8 cellular contexts compared by ENCODE assay signal in the genomic region with DNA sequence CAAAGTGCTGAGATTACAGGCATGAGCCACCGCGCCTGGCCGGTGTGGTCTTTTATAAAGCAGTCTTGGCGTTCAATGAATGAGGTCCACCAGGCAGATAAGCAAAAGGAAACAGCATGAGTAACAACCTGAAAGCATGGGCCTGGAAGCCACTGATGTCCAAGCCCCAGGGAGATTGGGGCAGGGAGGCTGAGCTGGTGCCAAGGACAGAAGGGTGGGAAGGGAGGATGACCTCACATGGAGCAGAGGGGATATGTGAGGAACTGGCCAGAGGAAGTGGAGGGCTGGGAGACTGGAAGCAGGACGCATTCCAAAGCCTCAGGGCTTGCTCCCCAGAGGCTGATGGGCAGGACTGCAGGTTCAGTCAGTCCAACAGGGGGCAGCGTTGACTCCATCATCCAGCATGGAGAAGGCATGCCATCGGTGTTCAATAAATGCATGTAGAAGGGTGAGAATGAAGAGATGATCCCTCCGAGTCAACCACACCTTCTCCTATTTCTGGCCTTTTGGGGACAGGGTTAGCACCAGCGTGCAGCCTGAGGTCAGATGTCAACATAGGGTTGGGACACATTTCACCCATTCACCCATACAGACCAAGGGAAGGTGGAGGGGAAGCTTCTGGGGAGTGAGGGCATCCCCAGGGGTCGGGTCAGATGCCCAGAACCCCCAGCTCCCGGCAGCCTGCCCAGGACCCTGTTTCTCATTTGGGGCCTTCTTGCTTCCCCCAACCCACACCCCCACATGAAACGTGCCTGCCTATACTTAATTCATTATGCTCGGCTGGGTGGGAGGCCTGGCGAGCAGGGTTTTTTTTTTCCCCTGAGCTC. TPM values are rescaled to one million over a fixed set of nuclear protein-coding genes. Genes with fewer than 3 reads are reported as not detected.
DNase-seq lines count a peak whose midpoint lies in the region; ATAC-seq, FAIRE-seq and TF ChIP-seq lines count a peak whose summit lies in the region.

No MANE protein-coding gene starts in this region.

- no peak overlapping the region for H3K14ac ChIP-seq in IMR-90 (replicated peaks; ENCODE audit: low read depth, low read length)

- no peak for TF ChIP-seq POLR2A in IMR-90 (IDR thresholded peaks at IDR 0.05; ENCODE audit: low read depth, low read length)
- no peak for TF ChIP-seq POLR2A in HepG2 (IDR thresholded peaks at IDR 0.05; ENCODE audit: insufficient read depth in 1 of 2, low read depth in 2 of 2, low read length in 2 of 2)

- H3K9me3 ChIP-seq in IMR-90 (ENCODE audit: control insufficient read depth, insufficient read depth, low read length) = peaks cover 2% of the 10 kb centered on the region; the same call in 1 of the 2 replicates
- H3K9me3 ChIP-seq in HepG2 (ENCODE audit: low read length) = no peaks in the 10 kb centered on the region
- H3K9me3 ChIP-seq in small intestine (ENCODE audit: control insufficient read depth, low read depth) = no peaks in the 10 kb centered on the region

- H3K79me2 ChIP-seq in HepG2 (ENCODE audit: insufficient read depth, low read length) = no peaks in the 10 kb centered on the region

- H3K4me2 ChIP-seq in IMR-90 (ENCODE audit: low read depth, low read length) = no peak overlapping the region
- peak overlapping the region; percentile 55 for H3K4me2 ChIP-seq in HepG2 (ENCODE audit: low read depth, low read length)

- peak; percentile 29 for TF ChIP-seq CTCF in IMR-90 (conservative IDR thresholded peaks at IDR 0.05; ENCODE audit: low read depth, low read length)
- TF ChIP-seq CTCF in HepG2 (CRISPR knock-in tag; IDR thresholded peaks at IDR 0.05) = peak; percentile 51

- peaks cover 3% of the 10 kb centered on the region for H3K9me1 ChIP-seq in IMR-90 (ENCODE audit: insufficient read depth, low read length)

- H2AK9ac ChIP-seq in IMR-90 (replicated peaks; ENCODE audit: low read depth, low read length, poor library complexity) = peak overlapping the region; percentile 13

- H3K4me1 Mint-ChIP-seq in activated T-helper 17 cell treated with anti-CD3 and anti-CD28 coated beads, Interleukin-2, amount 50 U/mL, for 72 hours = no peaks in the 10 kb centered on the region

- in situ Hi-C loops in IMR-90 (cut with MboI; ENCODE audit: low sequenced_read_pairs) (no loop called here), HepG2 (cut with HindIII; ENCODE audit: extremely low pct_ligation_motif_present, low pct_unique_long_range_greater_than_20kb) (no loop called here)

- H3K56ac ChIP-seq in IMR-90 (ENCODE audit: extremely low read depth, insufficient read depth, low read length) = no peak overlapping the region

- POLR2A ChIA-PET in IMR-90 (lab: Charles Lee; ENCODE audit: unreplicated experiment) (no interaction called here), HepG2 (lab: Yijun Ruan, JAX) (interaction anchor here (0.8 kb wide), 1 partner anchor 128 kb away, joined by 3 read pairs; no protein-coding TSS in a partner anchor)

- no peak for ATAC-seq in IMR-90 (ENCODE audit: low read depth)
- peak; percentile 36 for ATAC-seq in HepG2
- no peak for ATAC-seq in HG03439 (IDR thresholded peaks at IDR 0.05; ENCODE audit: unreplicated experiment)
- no peak for ATAC-seq in activated T-helper 17 cell treated with anti-CD3 and anti-CD28 coated beads, Interleukin-2, amount 50 U/mL, for 72 hours (replicated peaks)

- intact Hi-C loops in IMR-90 (cut with micrococcal nuclease) = no loop called here
- intact Hi-C loops in HepG2 (cut with micrococcal nuclease; ENCODE audit: unreplicated experiment) = no loop called here

- CTCF ChIA-PET in IMR-90 (lab: Yijun Ruan, JAX) = interaction anchor here (0.6 to 1.4 kb wide), 2 partner anchors 44 to 69 kb away, joined by 4 to 5 read pairs; no protein-coding TSS in a partner anchor
- CTCF ChIA-PET in HepG2 (lab: Yijun Ruan, JAX; ENCODE audit: low intra/inter-chr PET ratio, low total read pairs) = no interaction called here

- H3K27me3 ChIP-seq in IMR-90 (ENCODE audit: control insufficient read depth, insufficient read depth, low read length) = peaks cover 16% of the 10 kb centered on the region; the same call in 1 of the 2 replicates
- H3K27me3 ChIP-seq in HepG2 (ENCODE audit: control insufficient read depth in 1 of 2, insufficient read depth in 2 of 2, low read length in 2 of 2) = peaks cover 0 to 8% of the 10 kb centered on the region in 2 experiments; a peak in 2 of 5 replicates
- no peaks in the 10 kb centered on the region for H3K27me3 ChIP-seq in small intestine (ENCODE audit: control insufficient read depth in 2 of 2, insufficient read depth in 2 of 2, low read length in 2 of 2)

- H4K8ac ChIP-seq in IMR-90 (ENCODE audit: low read depth in 2 of 2, low read length in 2 of 2) = no peak overlapping the region

- DNase-seq in CD1c-positive myeloid dendritic cell (ENCODE audit: extremely low spot score) = peak; percentile 20
- peak; percentile 22 for DNase-seq in IMR-90
- peak; percentile 59 for DNase-seq in astrocyte of the hippocampus (ENCODE audit: low read depth, low spot score)
- no peak for DNase-seq in HepG2 (ENCODE audit: low spot score)
- DNase-seq in small intestine = no peak
- DNase-seq in UCSD-AML1 (lab: John Stamatoyannopoulos, UW; ENCODE audit: unreplicated experiment) = no peak

- no peak overlapping the region for H3K4me3 ChIP-seq in IMR-90 (ENCODE audit: insufficient read depth, low read depth, low read length)
- 0 out of 6 replicates have a peak overlapping the region, but pooled peaks of 1 of the 3 experiments have one; percentile 15 for H3K4me3 ChIP-seq in HepG2 (replicated peaks in 1 of 3; ENCODE audit: insufficient read depth in 1 of 3, low read depth in 2 of 3, low read length in 3 of 3)
- H3K4me3 ChIP-seq in small intestine (ENCODE audit: low read depth in 1 of 2, low read length in 2 of 2) = no peak overlapping the region

- peak overlapping the region; percentile 54 for H2AFZ ChIP-seq in IMR-90 (replicated peaks; ENCODE audit: low read length, poor library complexity)
- H2AFZ ChIP-seq in HepG2 (ENCODE audit: low read length) = no peak overlapping the region

- H3K27ac ChIP-seq in IMR-90 (ENCODE audit: insufficient read depth, low read length) (no peak overlapping the region), HepG2 (ENCODE audit: extremely low read length, insufficient read depth, low read length) (no peak overlapping the region), small intestine (ENCODE audit: low read depth in 1 of 2, low read length in 1 of 2) (no peak overlapping the region)

- TF ChIP-seq EP300 in HepG2 (IDR thresholded peaks at IDR 0.05; ENCODE audit: low read depth in 2 of 2, low read length in 2 of 2) = no peak
- no peak for TF ChIP-seq EP300 in HepG2 (CRISPR knock-in tag; IDR thresholded peaks at IDR 0.05; ENCODE audit: borderline replicate concordance)

- H3K36me3 Mint-ChIP-seq in activated T-helper 17 cell treated with anti-CD3 and anti-CD28 coated beads, Interleukin-2, amount 50 U/mL, for 72 hours (ENCODE audit: low read depth) = no peaks in the 10 kb centered on the region

- dilution Hi-C loops in IMR-90 (cut with HindIII; ENCODE audit: low sequenced_read_pairs, unreplicated experiment) = no loop called here

- no peak overlapping the region for H4K91ac ChIP-seq in IMR-90 (ENCODE audit: insufficient read depth, low read depth, low read length)

- no peak overlapping the region for H4K5ac ChIP-seq in IMR-90 (ENCODE audit: low read depth, low read length)

- 80% methylated on average over 4 of the region's 14 CpGs; no CpG with 5 or more reads in 1 of the 2 experiments for WGBS in IMR-90 (ENCODE audit: extremely low coverage in 2 of 2, insufficient read length in 1 of 2), 2 experiments
- 44% methylated on average over 12 of the region's 14 CpGs for WGBS in HepG2 (ENCODE audit: low lambda C conversion rate)
- WGBS in small intestine, 3 donors = 76 to 84% (median 80%) methylated on average over 14 of the region's 14 CpGs

- BruUV-seq in IMR-90 (replicated peaks; lab: Mats Ljungman, UMichigan) (no TSS peak), HepG2 (replicated peaks; lab: Mats Ljungman, UMichigan) (no TSS peak)

- no peaks in the 10 kb centered on the region for H4K20me1 ChIP-seq in IMR-90 (ENCODE audit: insufficient read depth, low read length)
- H4K20me1 ChIP-seq in HepG2 (ENCODE audit: insufficient read depth, low read length) = no peaks in the 10 kb centered on the region

- H2BK120ac ChIP-seq in IMR-90 (ENCODE audit: low read depth, low read length) = no peak overlapping the region

- H3K9ac ChIP-seq in IMR-90 (ENCODE audit: low read depth, low read length) (no peak overlapping the region), HepG2 (ENCODE audit: insufficient read depth, low read depth, low read length) (no peak overlapping the region)

- H3K27me3 Mint-ChIP-seq in activated T-helper 17 cell treated with anti-CD3 and anti-CD28 coated beads, Interleukin-2, amount 50 U/mL, for 72 hours = no peaks in the 10 kb centered on the region

- H3K18ac ChIP-seq in IMR-90 (ENCODE audit: low read depth, low read length) = no peak overlapping the region

- H3K4me1 ChIP-seq in IMR-90 (ENCODE audit: control insufficient read depth, insufficient read depth, low read length) = peaks cover 7% of the 10 kb centered on the region; the same call in 1 of the 2 replicates
- H3K4me1 ChIP-seq in HepG2 (ENCODE audit: insufficient read depth, low read length) = peaks cover 17% of the 10 kb centered on the region
- peaks cover 4% of the 10 kb centered on the region in 2 donors for H3K4me1 ChIP-seq in small intestine (ENCODE audit: control insufficient read depth in 2 of 2, insufficient read depth in 1 of 2, low read depth in 1 of 2, low read length in 1 of 2)

- H2AK5ac ChIP-seq in IMR-90 (ENCODE audit: low read depth, low read length) = no peak overlapping the region

- no peak overlapping the region for H2BK20ac ChIP-seq in IMR-90 (ENCODE audit: low read depth, low read length)

- no peak overlapping the region for H3K27ac Mint-ChIP-seq in activated T-helper 17 cell treated with anti-CD3 and anti-CD28 coated beads, Interleukin-2, amount 50 U/mL, for 72 hours

- H3K4me3 Mint-ChIP-seq in activated T-helper 17 cell treated with anti-CD3 and anti-CD28 coated beads, Interleukin-2, amount 50 U/mL, for 72 hours = no peak overlapping the region

- FAIRE-seq in HepG2 (lab: Jason Lieb, UNC) (no peak), small intestine (lab: Jason Lieb, UNC) (no peak)

- no peak overlapping the region for H2BK15ac ChIP-seq in IMR-90 (ENCODE audit: low read depth, low read length)

- H3K23ac ChIP-seq in IMR-90 (ENCODE audit: low read depth, low read length) = no peak overlapping the region

- no peaks in the 10 kb centered on the region for H3K79me1 ChIP-seq in IMR-90 (ENCODE audit: low read depth in 1 of 2, low read length in 2 of 2)

- H2BK5ac ChIP-seq in IMR-90 (ENCODE audit: low read depth, low read length, poor library complexity, severe bottlenecking) = no peak overlapping the region

- no peak overlapping the region for H3K4ac ChIP-seq in IMR-90 (ENCODE audit: low read depth, low read length)

- no peaks in the 10 kb centered on the region for H3K9me3 Mint-ChIP-seq in activated T-helper 17 cell treated with anti-CD3 and anti-CD28 coated beads, Interleukin-2, amount 50 U/mL, for 72 hours

- no peak for TF ChIP-seq RAD21 in IMR-90 (IDR thresholded peaks at IDR 0.05; ENCODE audit: low read length)
- no peak for TF ChIP-seq RAD21 in HepG2 (CRISPR knock-in tag; IDR thresholded peaks at IDR 0.05)

- H3K36me3 ChIP-seq in IMR-90 (ENCODE audit: control insufficient read depth, insufficient read depth, low read length) (no peaks in the 10 kb centered on the region), HepG2 (replicated peaks in 1 of 2; ENCODE audit: control insufficient read depth in 1 of 2, insufficient read depth in 2 of 2, low read length in 2 of 2) (no peaks in the 10 kb centered on the region), small intestine (ENCODE audit: control insufficient read depth in 2 of 2, insufficient read depth in 2 of 2, low read length in 2 of 2) (no peaks in the 10 kb centered on the region)

RNA-seq across cellular contexts. Expression of a gene that starts 14.8 kb away (rescaled TPM):
- total RNA-seq in IMR-90 (2012; rRNA removed) (not detected in 2 replicates), HepG2 (2016; rRNA removed; fragmentation: Illumina TruSeq; extraction: Trizol) (not detected in 2 replicates)
- polyA plus RNA-seq in IMR-90 (2012; rRNA removed) (0.09 TPM in 1 of 2 replicates, not detected in the other), HepG2 (2011; rRNA removed) (0.13 TPM in 1 of 2 replicates, not detected in the other), small intestine (10 to 100 TPM in 1 of 3 donors, 1 to 10 TPM in 2; 1.4 to 81.6 (median 9.2) TPM)
- not detected in 2 replicates for polyA plus RNA-seq in IMR-90 (2012; cell fraction: cytosol; rRNA removed)
- polyA plus RNA-seq in IMR-90 (2012; cell fraction: nucleus; rRNA removed; ENCODE audit: low replicate concordance) = not detected in 2 replicates
- not detected in 2 replicates for total RNA-seq in HepG2 (2016; cell fraction: cytosol; rRNA removed; fragmentation: Illumina TruSeq; extraction: Trizol; ENCODE audit: low read depth)
- not detected in 2 replicates for total RNA-seq in HepG2 (2016; cell fraction: insoluble cytoplasmic fraction; rRNA removed; fragmentation: Illumina TruSeq; extraction: Trizol)
- total RNA-seq in HepG2 (2016; cell fraction: membrane; rRNA removed; fragmentation: Illumina TruSeq; extraction: Trizol) = not detected in 2 replicates
- total RNA-seq in HepG2 (2016; cell fraction: nucleus; rRNA removed; fragmentation: Illumina TruSeq; extraction: Trizol) = not detected in 2 replicates
- 0.06 TPM in 1 of 2 replicates, not detected in the other for polyA plus RNA-seq in HepG2 (2011; cell fraction: cytosol; rRNA removed)
- polyA plus RNA-seq in HepG2 (2011; cell fraction: nucleus; rRNA removed) = not detected in 2 replicates
- not detected in 2 replicates for polyA plus RNA-seq in HepG2 (2012)
- polyA plus RNA-seq in HepG2 (2016; cell fraction: cytosol; fragmentation: Illumina TruSeq; extraction: Trizol; ENCODE audit: low read depth) = not detected in 2 replicates
- not detected in 2 replicates for polyA plus RNA-seq in HepG2 (2016; cell fraction: insoluble cytoplasmic fraction; fragmentation: Illumina TruSeq; extraction: Trizol; ENCODE audit: low read depth)
- polyA plus RNA-seq in HepG2 (2016; cell fraction: membrane; fragmentation: Illumina TruSeq; extraction: Trizol; ENCODE audit: low read depth) = not detected in 2 replicates
- not detected in 2 replicates for polyA plus RNA-seq in HepG2 (2016; cell fraction: nucleus; fragmentation: Illumina TruSeq; extraction: Trizol; ENCODE audit: insufficient read depth, low read depth)
- 0.16 TPM in 1 of 2 replicates, not detected in the other for polyA minus RNA-seq in HepG2 (2011; rRNA and poly(A)+ RNA removed; ENCODE audit: low replicate concordance)
- not detected in 2 replicates for polyA minus RNA-seq in HepG2 (2011; cell fraction: cytosol; rRNA and poly(A)+ RNA removed)
- not detected in 2 replicates for polyA minus RNA-seq in HepG2 (2011; cell fraction: nucleus; rRNA and poly(A)+ RNA removed)
- not detected for total RNA-seq in activated T-helper 17 cell treated with anti-CD3 and anti-CD28 coated beads, Interleukin-2, amount 50 U/mL, for 72 hours

RNA-seq across cellular contexts. Expression of a gene that starts 29.0 kb away (rescaled TPM):
- total RNA-seq in IMR-90 (2012; rRNA removed) (under 0.01 and 0.18 TPM in 2 replicates), HepG2 (2016; rRNA removed; fragmentation: Illumina TruSeq; extraction: Trizol) (not detected in 2 replicates)
- polyA plus RNA-seq in IMR-90 (2012; rRNA removed) (0.15 and 0.56 TPM in 2 replicates), HepG2 (2011; rRNA removed) (not detected in 2 replicates), small intestine (1 to 10 TPM in 2 of 3 donors, under 1 TPM in 1; 0.67 to 5.4 (median 1.6) TPM)
- polyA plus RNA-seq in IMR-90 (2012; cell fraction: cytosol; rRNA removed) = 0.24 and 0.28 TPM in 2 replicates
- 0.23 and 0.77 TPM in 2 replicates for polyA plus RNA-seq in IMR-90 (2012; cell fraction: nucleus; rRNA removed; ENCODE audit: low replicate concordance)
- total RNA-seq in HepG2 (2016; cell fraction: cytosol; rRNA removed; fragmentation: Illumina TruSeq; extraction: Trizol; ENCODE audit: low read depth) = not detected in 2 replicates
- not detected in 2 replicates for total RNA-seq in HepG2 (2016; cell fraction: insoluble cytoplasmic fraction; rRNA removed; fragmentation: Illumina TruSeq; extraction: Trizol)
- not detected in 2 replicates for total RNA-seq in HepG2 (2016; cell fraction: membrane; rRNA removed; fragmentation: Illumina TruSeq; extraction: Trizol)
- total RNA-seq in HepG2 (2016; cell fraction: nucleus; rRNA removed; fragmentation: Illumina TruSeq; extraction: Trizol) = not detected in 2 replicates
- polyA plus RNA-seq in HepG2 (2011; cell fraction: cytosol; rRNA removed) = not detected in 2 replicates
- 0.10 TPM in 1 of 2 replicates, not detected in the other for polyA plus RNA-seq in HepG2 (2011; cell fraction: nucleus; rRNA removed)
- polyA plus RNA-seq in HepG2 (2012) = not detected in 2 replicates
- polyA plus RNA-seq in HepG2 (2016; cell fraction: cytosol; fragmentation: Illumina TruSeq; extraction: Trizol; ENCODE audit: low read depth) = not detected in 2 replicates
- not detected in 2 replicates for polyA plus RNA-seq in HepG2 (2016; cell fraction: insoluble cytoplasmic fraction; fragmentation: Illumina TruSeq; extraction: Trizol; ENCODE audit: low read depth)
- not detected in 2 replicates for polyA plus RNA-seq in HepG2 (2016; cell fraction: membrane; fragmentation: Illumina TruSeq; extraction: Trizol; ENCODE audit: low read depth)
- not detected in 2 replicates for polyA plus RNA-seq in HepG2 (2016; cell fraction: nucleus; fragmentation: Illumina TruSeq; extraction: Trizol; ENCODE audit: insufficient read depth, low read depth)
- not detected in 2 replicates for polyA minus RNA-seq in HepG2 (2011; rRNA and poly(A)+ RNA removed; ENCODE audit: low replicate concordance)
- polyA minus RNA-seq in HepG2 (2011; cell fraction: cytosol; rRNA and poly(A)+ RNA removed) = not detected in 2 replicates
- not detected in 2 replicates for polyA minus RNA-seq in HepG2 (2011; cell fraction: nucleus; rRNA and poly(A)+ RNA removed)
- not detected for total RNA-seq in activated T-helper 17 cell treated with anti-CD3 and anti-CD28 coated beads, Interleukin-2, amount 50 U/mL, for 72 hours

Comparison
In these comparisons a context has a peak if more than half of its experiments do, and no peak if none do; other contexts are left out.
1. DNase-seq: peak in CD1c-positive myeloid dendritic cell (single experiment), IMR-90 (single experiment) and astrocyte of the hippocampus (single experiment); none in HepG2 (single experiment), small intestine (single experiment) and UCSD-AML1 (single experiment).